ENCODE assay signal across 24 cellular contexts in the genomic region with DNA sequence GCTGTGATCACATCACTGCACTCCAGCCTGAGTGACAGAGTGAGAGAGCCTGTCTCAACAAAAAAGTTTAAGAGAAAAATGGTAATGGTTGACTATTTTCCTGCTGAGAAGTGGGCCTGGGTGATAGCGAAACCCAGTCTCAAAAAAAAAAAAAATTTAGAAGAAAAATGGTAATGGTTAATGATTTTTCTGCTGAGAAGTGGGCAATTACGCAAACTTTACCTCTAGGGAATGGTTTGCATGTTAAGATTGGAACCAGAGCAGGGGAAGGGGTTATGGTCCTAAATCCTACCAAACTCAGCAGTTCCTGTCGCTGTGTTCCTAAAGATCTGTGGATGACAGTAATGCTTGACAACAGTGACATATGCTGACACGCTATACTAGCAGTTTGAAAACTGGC.
A peak's percentile ranks its signal among the peaks of the same experiment; 100 is the strongest.
DNase-seq lines count a peak whose midpoint lies in the region; ATAC-seq and TF ChIP-seq lines count a peak whose summit lies in the region.
"Had no signal": no experiment of that assay in that cellular context is flagged by ENCODE, and none has a peak within 500 bp of the region (broad histone marks: within the 10 kb centered on the region; RNA-seq: fewer than 3 reads in every experiment).

No MANE protein-coding gene starts in this region.

- H3K4me2 ChIP-seq in smooth muscle cell = no peak overlapping the region
- H3K4me2 ChIP-seq: neural progenitor cell had no signal

- 90% methylated on average over 4 of the region's 4 CpGs for WGBS in smooth muscle cell (ENCODE audit: low lambda C conversion rate)

- no peaks in the 10 kb centered on the region for H3K27me3 Mint-ChIP-seq in natural killer cell (ENCODE audit: low read depth in 2 of 2)
- H3K27me3 Mint-ChIP-seq: activated CD4-positive, alpha-beta T cell treated with anti-CD3 and anti-CD28 coated beads, Interleukin-2, amount 10 ng/mL, durations not matched to agents 7 days and 5 days; activated naive CD8-positive, alpha-beta T cell treated with anti-CD3 and anti-CD28 coated beads, Interleukin-2, amount 50 U/mL, for 24 hours; activated T-cell treated with anti-CD3 and anti-CD28 coated beads, Interleukin-2, amount 50 U/mL, for 24 hours; stimulated activated naive CD8-positive, alpha-beta T cell treated with anti-CD3 and anti-CD28 coated beads, Interleukin-15, Interleukin-2, amounts not matched to agents 100 ng/mL and 50 ng/mL, for 24 hours had no signal

- no peaks in the 10 kb centered on the region for H3K4me1 Mint-ChIP-seq in natural killer cell
- H3K4me1 Mint-ChIP-seq: activated CD4-positive, alpha-beta T cell treated with anti-CD3 and anti-CD28 coated beads, Interleukin-2, amount 10 ng/mL, durations not matched to agents 7 days and 5 days; neural progenitor cell had no signal

- peak; percentile 63 for DNase-seq in NB4 (ENCODE audit: low read depth)
- no peak for DNase-seq in coronary artery (ENCODE audit: low spot score)
- no peak for DNase-seq in smooth muscle cell (lab: John Stamatoyannopoulos, UW; ENCODE audit: unreplicated experiment)
- DNase-seq in activated CD4-positive, CD25-positive, alpha-beta regulatory T cell treated with anti-CD3 and anti-CD28 coated beads, Interleukin-2, amount 50 U/mL, for 72 hours = no peak
- DNase-seq in NCI-H1105 treated with DMSO at 0.1 percent for 48 hours (lab: John Stamatoyannopoulos, UW) = no peak
- DNase-seq in mucosa of gallbladder (ENCODE audit: low spot score) = no peak
- no peak for DNase-seq in natural killer cell
- DNase-seq: activated CD4-positive, alpha-beta T cell treated with anti-CD3 and anti-CD28 coated beads, Interleukin-2, amount 10 ng/mL, durations not matched to agents 7 days and 5 days; activated naive CD8-positive, alpha-beta T cell treated with anti-CD3 and anti-CD28 coated beads, Interleukin-2, amount 50 U/mL, for 24 hours; activated T-cell treated with anti-CD3 and anti-CD28 coated beads, Interleukin-2, amount 50 U/mL, for 24 hours; Calu3; DMS79 treated with DMSO at 0.1 percent for 48 hours; GF-D8; H7; NCI-H2081; NCI-H774; thyroid gland had no signal

- H2AFZ ChIP-seq in ACC112 (ENCODE audit: low read length, unreplicated experiment) (no peak overlapping the region), smooth muscle cell (ENCODE audit: low read depth) (no peak overlapping the region)
- H2AFZ ChIP-seq: neural progenitor cell had no signal

- intact Hi-C loops in natural killer cell (cut with micrococcal nuclease) = no loop called here

- no peaks in the 10 kb centered on the region for H3F3A ChIP-seq in smooth muscle cell (ENCODE audit: low read depth)

- H3K4me1 ChIP-seq in ACC112 (ENCODE audit: control insufficient read depth, insufficient read depth, low read length, unreplicated experiment) = peaks cover 24% of the 10 kb centered on the region
- no peaks in the 10 kb centered on the region for H3K4me1 ChIP-seq in smooth muscle cell (ENCODE audit: low read depth)
- H3K4me1 ChIP-seq: neural progenitor cell had no signal

- no peaks in the 10 kb centered on the region for H3K36me3 ChIP-seq in ACC112 (ENCODE audit: insufficient read depth, low read length)
- H3K36me3 ChIP-seq in smooth muscle cell (ENCODE audit: low read depth) = no peaks in the 10 kb centered on the region
- H3K36me3 ChIP-seq: neural progenitor cell, thyroid gland had no signal

- no peak for TF ChIP-seq CTCF in NB4 (IDR thresholded peaks at IDR 0.05; ENCODE audit: low read depth, low read length)
- no peak for TF ChIP-seq CTCF in coronary artery (IDR thresholded peaks at IDR 0.05)
- TF ChIP-seq CTCF in smooth muscle cell (IDR thresholded peaks at IDR 0.05; ENCODE audit: borderline replicate concordance, insufficient read depth, poor library complexity, severe bottlenecking) = no peak
- no peak for TF ChIP-seq CTCF in natural killer cell (IDR thresholded peaks at IDR 0.05)

- H4K20me1 ChIP-seq in smooth muscle cell (ENCODE audit: low read depth) = no peaks in the 10 kb centered on the region

- ATAC-seq in natural killer cell = no peak
- ATAC-seq: activated naive CD8-positive, alpha-beta T cell treated with anti-CD3 and anti-CD28 coated beads, Interleukin-2, amount 50 U/mL, for 24 hours had no signal

- H3K36me3 Mint-ChIP-seq in natural killer cell = no peaks in the 10 kb centered on the region
- H3K36me3 Mint-ChIP-seq: brain, neural progenitor cell had no signal

- H3K9ac ChIP-seq in smooth muscle cell (ENCODE audit: low read depth) = no peak overlapping the region
- H3K9ac ChIP-seq: neural progenitor cell had no signal

- H3K9me3 Mint-ChIP-seq in natural killer cell = no peaks in the 10 kb centered on the region
- H3K9me3 Mint-ChIP-seq: activated naive CD8-positive, alpha-beta T cell treated with anti-CD3 and anti-CD28 coated beads, Interleukin-2, amount 50 U/mL, for 24 hours; activated T-cell treated with anti-CD3 and anti-CD28 coated beads, Interleukin-2, amount 50 U/mL, for 24 hours; neural progenitor cell; stimulated activated naive CD8-positive, alpha-beta T cell treated with anti-CD3 and anti-CD28 coated beads, Interleukin-15, Interleukin-2, amounts not matched to agents 100 ng/mL and 50 ng/mL, for 24 hours; T-helper 2 cell treated with Interferon-gamma antibody and Interleukin-4, amounts not matched to agents 5 μg/mL and 100 μg/mL, for 36 hours had no signal

- no peak for TF ChIP-seq POLR2A in NB4 (IDR thresholded peaks at IDR 0.05; ENCODE audit: extremely low read depth, insufficient read length)

- H3K9me3 ChIP-seq in smooth muscle cell (replicated peaks; ENCODE audit: low read depth) = no peaks in the 10 kb centered on the region
- H3K9me3 ChIP-seq: thyroid gland had no signal

- H3K27me3 ChIP-seq in ACC112 (ENCODE audit: insufficient read depth, low read length) (no peaks in the 10 kb centered on the region), smooth muscle cell (ENCODE audit: low read depth) (no peaks in the 10 kb centered on the region)
- H3K27me3 ChIP-seq: neural progenitor cell, thyroid gland had no signal

- H3K27ac ChIP-seq in ACC112 (ENCODE audit: low read depth, low read length) (peak overlapping the region; percentile 72), coronary artery (peak overlapping the region; percentile 58 to 89), smooth muscle cell (ENCODE audit: low read depth) (peak overlapping the region; percentile 40)
- H3K27ac ChIP-seq: neural progenitor cell, VCaP had no signal

- peak overlapping the region; percentile 6; the same call in 1 of the 2 replicates for H3K4me3 ChIP-seq in ACC112 (ENCODE audit: low read depth, low read length)
- H3K4me3 ChIP-seq in NB4 (ENCODE audit: low read depth, low read length) = no peak overlapping the region
- H3K4me3 ChIP-seq in coronary artery = no peak overlapping the region
- no peak overlapping the region for H3K4me3 ChIP-seq in smooth muscle cell
- H3K4me3 ChIP-seq: neural progenitor cell, thyroid gland had no signal

- H3K27ac Mint-ChIP-seq in natural killer cell = no peak overlapping the region
- H3K27ac Mint-ChIP-seq: activated CD4-positive, alpha-beta T cell treated with anti-CD3 and anti-CD28 coated beads, Interleukin-2, amount 10 ng/mL, durations not matched to agents 7 days and 5 days; activated naive CD8-positive, alpha-beta T cell treated with anti-CD3 and anti-CD28 coated beads, Interleukin-2, amount 50 U/mL, for 24 hours; activated T-cell treated with anti-CD3 and anti-CD28 coated beads, Interleukin-2, amount 50 U/mL, for 24 hours; neural progenitor cell; stimulated activated naive CD8-positive, alpha-beta T cell treated with anti-CD3 and anti-CD28 coated beads, Interleukin-15, Interleukin-2, amounts not matched to agents 100 ng/mL and 50 ng/mL, for 24 hours; T-helper 2 cell treated with Interferon-gamma antibody and Interleukin-4, amounts not matched to agents 5 μg/mL and 100 μg/mL, for 36 hours had no signal

- no peak overlapping the region for H3K4me3 Mint-ChIP-seq in natural killer cell
- H3K4me3 Mint-ChIP-seq: activated CD4-positive, alpha-beta T cell treated with anti-CD3 and anti-CD28 coated beads, Interleukin-2, amount 10 ng/mL, durations not matched to agents 7 days and 5 days; activated naive CD8-positive, alpha-beta T cell treated with anti-CD3 and anti-CD28 coated beads, Interleukin-2, amount 50 U/mL, for 24 hours; activated T-cell treated with anti-CD3 and anti-CD28 coated beads, Interleukin-2, amount 50 U/mL, for 24 hours; brain; CD14-positive monocyte; neural progenitor cell; stimulated activated naive CD8-positive, alpha-beta T cell treated with anti-CD3 and anti-CD28 coated beads, Interleukin-15, Interleukin-2, amounts not matched to agents 100 ng/mL and 50 ng/mL, for 24 hours; T-helper 2 cell treated with Interferon-gamma antibody and Interleukin-4, amounts not matched to agents 5 μg/mL and 100 μg/mL, for 36 hours had no signal

- H3K79me2 ChIP-seq in ACC112 (ENCODE audit: control insufficient read depth, insufficient read depth, low read length, unreplicated experiment) (no peaks in the 10 kb centered on the region), smooth muscle cell (ENCODE audit: low read depth) (no peaks in the 10 kb centered on the region)
